Comparison of ENCODE assay signal across 8 cellular contexts in the genomic region with DNA sequence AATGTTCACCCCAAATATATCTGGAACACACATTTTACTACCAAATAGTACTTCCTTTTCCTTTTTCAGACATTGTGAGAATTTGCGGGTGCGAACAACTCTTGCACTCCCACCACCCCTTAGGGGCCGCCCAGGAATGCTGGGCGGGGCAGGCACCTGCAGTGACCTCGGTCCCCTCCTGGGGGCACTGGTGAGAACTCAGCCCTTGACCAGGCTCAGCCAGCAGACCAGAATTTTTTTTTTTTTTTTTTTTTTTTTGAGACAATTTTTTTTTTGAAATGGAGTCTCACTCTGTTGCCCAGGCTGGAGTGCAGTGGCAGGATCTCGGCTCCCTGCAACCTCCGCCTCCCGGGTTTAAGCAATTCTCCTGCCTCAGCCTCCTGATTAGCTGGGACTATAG.
A peak's percentile ranks its signal among the peaks of the same experiment; 100 is the strongest.
DNase-seq lines count a peak whose midpoint lies in the region; ATAC-seq, FAIRE-seq and TF ChIP-seq lines count a peak whose summit lies in the region.

No MANE protein-coding gene starts in this region.

- TF ChIP-seq CTCF in OCI-LY3 (IDR thresholded peaks at IDR 0.05; ENCODE audit: low read depth, low read length) (peak; percentile 53), fibroblast of pulmonary artery (IDR thresholded peaks at IDR 0.05; ENCODE audit: low read length, missing control alignments) (peak; percentile 43)

- H4K20me1 ChIP-seq in OCI-LY3 (ENCODE audit: insufficient read depth, low read length) = no peaks in the 10 kb centered on the region

- 0 out of 2 replicates have a peak, but pooled peaks cover 3% of the 10 kb centered on the region for H3K27me3 ChIP-seq in OCI-LY3 (ENCODE audit: low read depth, low read length)

- DNase-seq in left cardiac atrium (peak; percentile 2), left ventricle myocardium superior (no peak), fibroblast of pulmonary artery (ENCODE audit: low read depth) (no peak), urothelium cell line (ENCODE audit: low spot score) (peak; percentile 79), T-helper 2 cell (no peak)

- H3K79me2 ChIP-seq in OCI-LY3 (ENCODE audit: low read length) = no peaks in the 10 kb centered on the region

- no peak overlapping the region for H2AFZ ChIP-seq in OCI-LY3 (ENCODE audit: low read depth, low read length)

- no peak overlapping the region for H3K9ac ChIP-seq in OCI-LY3 (ENCODE audit: low read length)

- H3K36me3 ChIP-seq in OCI-LY3 (replicated peaks; ENCODE audit: low read depth, low read length) = no peaks in the 10 kb centered on the region

- H3K27ac ChIP-seq in OCI-LY3 (ENCODE audit: low read length) = no peak overlapping the region

- H3K4me2 ChIP-seq in OCI-LY3 (ENCODE audit: low read length) = no peak overlapping the region

- FAIRE-seq in urothelium cell line (lab: Jason Lieb, UNC) = no peak

- intact Hi-C loops in left cardiac atrium (cut with DNase I) (no loop called here), left ventricle myocardium superior (cut with micrococcal nuclease) (no loop called here)

- no peaks in the 10 kb centered on the region for H3K4me1 ChIP-seq in OCI-LY3 (ENCODE audit: low read length)

- ATAC-seq in left cardiac atrium = no peak
- no peak for ATAC-seq in left ventricle myocardium superior
- ATAC-seq in GM18498 (IDR thresholded peaks at IDR 0.05; ENCODE audit: unreplicated experiment) = no peak
- no peak for ATAC-seq in HG03342 (IDR thresholded peaks at IDR 0.05; ENCODE audit: unreplicated experiment)

- H3K4me3 ChIP-seq in OCI-LY3 (ENCODE audit: low read length) (no peak overlapping the region), fibroblast of pulmonary artery (replicated peaks; ENCODE audit: low read depth, low read length) (no peak overlapping the region)

- 0 out of 2 replicates have a peak, but pooled peaks cover 3% of the 10 kb centered on the region for H3K9me3 ChIP-seq in OCI-LY3 (ENCODE audit: insufficient read depth, low read length)

Comparison
In these comparisons a context has a peak if more than half of its experiments do, and no peak if none do; other contexts are left out.
1. DNase-seq: peak in left cardiac atrium (single experiment) and urothelium cell line (single experiment); none in left ventricle myocardium superior (single experiment), fibroblast of pulmonary artery (single experiment) and T-helper 2 cell (0 of 5).